2 cellular contexts compared by ENCODE assay signal in the genomic region with DNA sequence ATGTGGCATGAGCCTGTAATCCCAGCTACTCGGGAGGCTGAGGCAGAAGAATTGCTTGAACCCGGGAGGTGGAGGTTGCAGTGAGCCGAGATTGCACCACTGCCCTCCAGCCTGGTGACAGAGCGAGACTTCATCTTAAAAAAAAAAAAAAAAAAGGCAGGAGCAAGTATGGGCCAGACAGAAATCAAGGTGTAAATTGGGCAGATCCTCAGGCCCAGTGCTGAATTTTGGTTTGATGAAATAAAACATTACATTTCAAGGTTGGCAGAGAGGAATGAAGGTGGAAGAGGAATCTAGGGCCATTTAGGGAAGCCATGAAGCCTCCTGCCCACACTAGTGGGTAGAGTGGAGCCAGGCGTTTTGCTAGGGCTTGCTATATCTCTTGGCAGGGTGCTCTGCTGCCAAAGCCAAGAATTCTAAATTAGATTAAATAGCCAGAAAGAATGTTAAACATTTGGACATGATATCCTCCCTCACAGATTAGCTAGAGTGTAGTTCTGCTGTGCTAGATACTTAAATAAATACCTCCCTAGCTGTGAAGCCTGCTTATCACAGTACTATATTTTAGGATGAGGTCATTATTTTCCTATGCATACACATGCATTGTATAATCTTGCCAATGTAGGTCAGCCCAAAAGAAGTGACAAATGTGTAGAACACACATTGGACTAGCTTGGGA.
A peak's percentile ranks its signal among the peaks of the same experiment; 100 is the strongest.
TF ChIP-seq lines count a peak whose summit lies in the region.

No MANE protein-coding gene starts in this region.

TF ChIP-seq in HEK293, 187 proteins besides CTCF, POLR2A, EP300 and RAD21 (continued from another document and continues in another):
- TF ChIP-seq, protein P1, sequence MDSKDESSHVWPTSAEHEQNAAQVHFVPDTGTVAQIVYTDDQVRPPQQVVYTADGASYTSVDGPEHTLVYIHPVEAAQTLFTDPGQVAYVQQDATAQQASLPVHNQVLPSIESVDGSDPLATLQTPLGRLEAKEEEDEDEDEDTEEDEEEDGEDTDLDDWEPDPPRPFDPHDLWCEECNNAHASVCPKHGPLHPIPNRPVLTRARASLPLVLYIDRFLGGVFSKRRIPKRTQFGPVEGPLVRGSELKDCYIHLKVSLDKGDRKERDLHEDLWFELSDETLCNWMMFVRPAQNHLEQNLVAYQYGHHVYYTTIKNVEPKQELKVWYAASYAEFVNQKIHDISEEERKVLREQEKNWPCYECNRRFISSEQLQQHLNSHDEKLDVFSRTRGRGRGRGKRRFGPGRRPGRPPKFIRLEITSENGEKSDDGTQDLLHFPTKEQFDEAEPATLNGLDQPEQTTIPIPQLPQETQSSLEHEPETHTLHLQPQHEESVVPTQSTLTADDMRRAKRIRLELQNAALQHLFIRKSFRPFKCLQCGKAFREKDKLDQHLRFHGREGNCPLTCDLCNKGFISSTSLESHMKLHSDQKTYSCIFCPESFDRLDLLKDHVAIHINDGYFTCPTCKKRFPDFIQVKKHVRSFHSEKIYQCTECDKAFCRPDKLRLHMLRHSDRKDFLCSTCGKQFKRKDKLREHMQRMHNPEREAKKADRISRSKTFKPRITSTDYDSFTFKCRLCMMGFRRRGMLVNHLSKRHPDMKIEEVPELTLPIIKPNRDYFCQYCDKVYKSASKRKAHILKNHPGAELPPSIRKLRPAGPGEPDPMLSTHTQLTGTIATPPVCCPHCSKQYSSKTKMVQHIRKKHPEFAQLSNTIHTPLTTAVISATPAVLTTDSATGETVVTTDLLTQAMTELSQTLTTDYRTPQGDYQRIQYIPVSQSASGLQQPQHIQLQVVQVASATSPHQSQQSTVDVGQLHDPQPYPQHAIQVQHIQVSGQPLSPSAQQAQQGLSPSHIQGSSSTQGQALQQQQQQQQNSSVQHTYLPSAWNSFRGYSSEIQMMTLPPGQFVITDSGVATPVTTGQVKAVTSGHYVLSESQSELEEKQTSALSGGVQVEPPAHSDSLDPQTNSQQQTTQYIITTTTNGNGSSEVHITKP (tag by site-specific recombination; IDR thresholded peaks at IDR 0.05) = peak; percentile 80
- TF ChIP-seq, protein P2, sequence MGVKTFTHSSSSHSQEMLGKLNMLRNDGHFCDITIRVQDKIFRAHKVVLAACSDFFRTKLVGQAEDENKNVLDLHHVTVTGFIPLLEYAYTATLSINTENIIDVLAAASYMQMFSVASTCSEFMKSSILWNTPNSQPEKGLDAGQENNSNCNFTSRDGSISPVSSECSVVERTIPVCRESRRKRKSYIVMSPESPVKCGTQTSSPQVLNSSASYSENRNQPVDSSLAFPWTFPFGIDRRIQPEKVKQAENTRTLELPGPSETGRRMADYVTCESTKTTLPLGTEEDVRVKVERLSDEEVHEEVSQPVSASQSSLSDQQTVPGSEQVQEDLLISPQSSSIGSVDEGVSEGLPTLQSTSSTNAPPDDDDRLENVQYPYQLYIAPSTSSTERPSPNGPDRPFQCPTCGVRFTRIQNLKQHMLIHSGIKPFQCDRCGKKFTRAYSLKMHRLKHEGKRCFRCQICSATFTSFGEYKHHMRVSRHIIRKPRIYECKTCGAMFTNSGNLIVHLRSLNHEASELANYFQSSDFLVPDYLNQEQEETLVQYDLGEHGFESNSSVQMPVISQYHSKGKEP (tag by site-specific recombination; IDR thresholded peaks at IDR 0.05) = peak; percentile 58; the same call in 1 of the 2 replicates
- TF ChIP-seq FEZF1 (tag by site-specific recombination; IDR thresholded peaks at IDR 0.05) (peak; percentile 13; the same call in 1 of the 2 replicates), ZNF184 (tag by site-specific recombination; IDR thresholded peaks at IDR 0.05) (0 out of 2 replicates have a peak, but pooled peaks have one; percentile 46), ZNF501 (tag by site-specific recombination; IDR thresholded peaks at IDR 0.05) (peak; percentile 50; the same call in 1 of the 2 replicates), ZBTB8A (tag by site-specific recombination; IDR thresholded peaks at IDR 0.05) (peak; percentile 20; the same call in 1 of the 2 replicates), GLIS1 (tag by site-specific recombination; IDR thresholded peaks at IDR 0.05) (peak; percentile 40), ZBTB21 (tag by site-specific recombination; IDR thresholded peaks at IDR 0.05) (0 out of 2 replicates have a peak, but pooled peaks have one; percentile 41), ZNF2 (tag by site-specific recombination; IDR thresholded peaks at IDR 0.05) (0 out of 2 replicates have a peak, but pooled peaks have one; percentile 18), ZBTB48 (tag by site-specific recombination; IDR thresholded peaks at IDR 0.05) (peak; percentile 39; the same call in 1 of the 2 replicates), WT1 (tag by site-specific recombination; IDR thresholded peaks at IDR 0.05) (peak; percentile 99)
- TF ChIP-seq, protein P3, sequence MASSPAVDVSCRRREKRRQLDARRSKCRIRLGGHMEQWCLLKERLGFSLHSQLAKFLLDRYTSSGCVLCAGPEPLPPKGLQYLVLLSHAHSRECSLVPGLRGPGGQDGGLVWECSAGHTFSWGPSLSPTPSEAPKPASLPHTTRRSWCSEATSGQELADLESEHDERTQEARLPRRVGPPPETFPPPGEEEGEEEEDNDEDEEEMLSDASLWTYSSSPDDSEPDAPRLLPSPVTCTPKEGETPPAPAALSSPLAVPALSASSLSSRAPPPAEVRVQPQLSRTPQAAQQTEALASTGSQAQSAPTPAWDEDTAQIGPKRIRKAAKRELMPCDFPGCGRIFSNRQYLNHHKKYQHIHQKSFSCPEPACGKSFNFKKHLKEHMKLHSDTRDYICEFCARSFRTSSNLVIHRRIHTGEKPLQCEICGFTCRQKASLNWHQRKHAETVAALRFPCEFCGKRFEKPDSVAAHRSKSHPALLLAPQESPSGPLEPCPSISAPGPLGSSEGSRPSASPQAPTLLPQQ (tag by site-specific recombination; IDR thresholded peaks at IDR 0.05) = peak; percentile 81; the same call in 1 of the 2 replicates
- TF ChIP-seq, protein P4, sequence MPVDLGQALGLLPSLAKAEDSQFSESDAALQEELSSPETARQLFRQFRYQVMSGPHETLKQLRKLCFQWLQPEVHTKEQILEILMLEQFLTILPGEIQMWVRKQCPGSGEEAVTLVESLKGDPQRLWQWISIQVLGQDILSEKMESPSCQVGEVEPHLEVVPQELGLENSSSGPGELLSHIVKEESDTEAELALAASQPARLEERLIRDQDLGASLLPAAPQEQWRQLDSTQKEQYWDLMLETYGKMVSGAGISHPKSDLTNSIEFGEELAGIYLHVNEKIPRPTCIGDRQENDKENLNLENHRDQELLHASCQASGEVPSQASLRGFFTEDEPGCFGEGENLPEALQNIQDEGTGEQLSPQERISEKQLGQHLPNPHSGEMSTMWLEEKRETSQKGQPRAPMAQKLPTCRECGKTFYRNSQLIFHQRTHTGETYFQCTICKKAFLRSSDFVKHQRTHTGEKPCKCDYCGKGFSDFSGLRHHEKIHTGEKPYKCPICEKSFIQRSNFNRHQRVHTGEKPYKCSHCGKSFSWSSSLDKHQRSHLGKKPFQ (tag by site-specific recombination; IDR thresholded peaks at IDR 0.05) = 0 out of 2 replicates have a peak, but pooled peaks have one; percentile 23

TF ChIP-seq in SK-N-SH treated with all-trans-retinoic acid at 6 μM for 48 hours, 23 proteins besides CTCF, POLR2A, EP300 and RAD21 (continued from another document):
- TF ChIP-seq, protein P5, sequence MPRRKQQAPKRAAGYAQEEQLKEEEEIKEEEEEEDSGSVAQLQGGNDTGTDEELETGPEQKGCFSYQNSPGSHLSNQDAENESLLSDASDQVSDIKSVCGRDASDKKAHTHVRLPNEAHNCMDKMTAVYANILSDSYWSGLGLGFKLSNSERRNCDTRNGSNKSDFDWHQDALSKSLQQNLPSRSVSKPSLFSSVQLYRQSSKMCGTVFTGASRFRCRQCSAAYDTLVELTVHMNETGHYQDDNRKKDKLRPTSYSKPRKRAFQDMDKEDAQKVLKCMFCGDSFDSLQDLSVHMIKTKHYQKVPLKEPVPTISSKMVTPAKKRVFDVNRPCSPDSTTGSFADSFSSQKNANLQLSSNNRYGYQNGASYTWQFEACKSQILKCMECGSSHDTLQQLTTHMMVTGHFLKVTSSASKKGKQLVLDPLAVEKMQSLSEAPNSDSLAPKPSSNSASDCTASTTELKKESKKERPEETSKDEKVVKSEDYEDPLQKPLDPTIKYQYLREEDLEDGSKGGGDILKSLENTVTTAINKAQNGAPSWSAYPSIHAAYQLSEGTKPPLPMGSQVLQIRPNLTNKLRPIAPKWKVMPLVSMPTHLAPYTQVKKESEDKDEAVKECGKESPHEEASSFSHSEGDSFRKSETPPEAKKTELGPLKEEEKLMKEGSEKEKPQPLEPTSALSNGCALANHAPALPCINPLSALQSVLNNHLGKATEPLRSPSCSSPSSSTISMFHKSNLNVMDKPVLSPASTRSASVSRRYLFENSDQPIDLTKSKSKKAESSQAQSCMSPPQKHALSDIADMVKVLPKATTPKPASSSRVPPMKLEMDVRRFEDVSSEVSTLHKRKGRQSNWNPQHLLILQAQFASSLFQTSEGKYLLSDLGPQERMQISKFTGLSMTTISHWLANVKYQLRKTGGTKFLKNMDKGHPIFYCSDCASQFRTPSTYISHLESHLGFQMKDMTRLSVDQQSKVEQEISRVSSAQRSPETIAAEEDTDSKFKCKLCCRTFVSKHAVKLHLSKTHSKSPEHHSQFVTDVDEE (CRISPR knock-in tag; IDR thresholded peaks at IDR 0.05) = no peak
- TF ChIP-seq ZFP30 (CRISPR knock-in tag; IDR thresholded peaks at IDR 0.05) (no peak), TCF4 (CRISPR knock-in tag; IDR thresholded peaks at IDR 0.05; ENCODE audit: borderline replicate concordance) (no peak), GLIS3 (CRISPR knock-in tag; IDR thresholded peaks at IDR 0.05) (no peak), ARNTL (CRISPR knock-in tag; IDR thresholded peaks at IDR 0.05; ENCODE audit: borderline replicate concordance, low read depth) (no peak), ZFP3 (CRISPR knock-in tag; IDR thresholded peaks at IDR 0.05) (peak; percentile 29; the same call in 1 of the 2 replicates), ZNF8 (CRISPR knock-in tag; IDR thresholded peaks at IDR 0.05) (no peak), CSDC2 (CRISPR knock-in tag; IDR thresholded peaks at IDR 0.05) (0 out of 2 replicates have a peak, but pooled peaks have one; percentile 70), RARB (CRISPR knock-in tag; IDR thresholded peaks at IDR 0.05) (no peak)
- TF ChIP-seq, protein P6, sequence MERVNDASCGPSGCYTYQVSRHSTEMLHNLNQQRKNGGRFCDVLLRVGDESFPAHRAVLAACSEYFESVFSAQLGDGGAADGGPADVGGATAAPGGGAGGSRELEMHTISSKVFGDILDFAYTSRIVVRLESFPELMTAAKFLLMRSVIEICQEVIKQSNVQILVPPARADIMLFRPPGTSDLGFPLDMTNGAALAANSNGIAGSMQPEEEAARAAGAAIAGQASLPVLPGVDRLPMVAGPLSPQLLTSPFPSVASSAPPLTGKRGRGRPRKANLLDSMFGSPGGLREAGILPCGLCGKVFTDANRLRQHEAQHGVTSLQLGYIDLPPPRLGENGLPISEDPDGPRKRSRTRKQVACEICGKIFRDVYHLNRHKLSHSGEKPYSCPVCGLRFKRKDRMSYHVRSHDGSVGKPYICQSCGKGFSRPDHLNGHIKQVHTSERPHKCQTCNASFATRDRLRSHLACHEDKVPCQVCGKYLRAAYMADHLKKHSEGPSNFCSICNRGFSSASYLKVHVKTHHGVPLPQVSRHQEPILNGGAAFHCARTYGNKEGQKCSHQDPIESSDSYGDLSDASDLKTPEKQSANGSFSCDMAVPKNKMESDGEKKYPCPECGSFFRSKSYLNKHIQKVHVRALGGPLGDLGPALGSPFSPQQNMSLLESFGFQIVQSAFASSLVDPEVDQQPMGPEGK (CRISPR knock-in tag; IDR thresholded peaks at IDR 0.05; ENCODE audit: borderline replicate concordance) = 0 out of 2 replicates have a peak, but pooled peaks have one; percentile 39
